ENCODE assay signal across 23 cellular contexts in genomic region chr12:52788876-52789636, GRCh38. TPM values are rescaled to one million over a fixed set of nuclear protein-coding genes. Genes with fewer than 3 reads are reported as not detected.
"Had no signal": no experiment of that assay in that cellular context is flagged by ENCODE, and none has a peak within 500 bp of the region (broad histone marks: within the 10 kb centered on the region; RNA-seq: fewer than 3 reads in every experiment).

No MANE protein-coding gene starts in this region.

- H3K27me3 ChIP-seq: neural progenitor cell had no signal

- H3K36me3 ChIP-seq: neural progenitor cell, sigmoid colon, stomach, thoracic aorta, transverse colon had no signal

- H2AFZ ChIP-seq: neural progenitor cell had no signal

- H3K36me3 Mint-ChIP-seq: neural progenitor cell had no signal

- H3K9me3 ChIP-seq: psoas muscle, sigmoid colon, stomach, thoracic aorta, transverse colon had no signal

- H3K4me3 Mint-ChIP-seq: neural progenitor cell had no signal

- H3K4me3 ChIP-seq: lung, neural progenitor cell, psoas muscle, thoracic aorta, transverse colon had no signal

- DNase-seq: cortex of kidney; effector CD8-positive, alpha-beta T cell; foreskin melanocyte; head of caudate nucleus; hippocampal formation; left colon; left ventricle myocardium superior; mesenchymal stem cell; midbrain; occipital lobe; psoas muscle; sigmoid colon; stimulated activated CD4-positive, alpha-beta T cell treated with anti-CD3 and anti-CD28 coated beads, Interleukin-12 subunit alpha, Interleukin-12 subunit beta, amount 100 ng/mL, for 4 hours; stimulated activated naive CD4-positive, alpha-beta T cell; stomach; transverse colon had no signal

- H3K27ac Mint-ChIP-seq: neural progenitor cell had no signal

- ATAC-seq: left ventricle myocardium superior, psoas muscle had no signal

- H3K4me1 Mint-ChIP-seq: neural progenitor cell had no signal

- H3K4me1 ChIP-seq: neural progenitor cell, parathyroid adenoma, psoas muscle had no signal

- H3K79me2 ChIP-seq: parathyroid adenoma had no signal

- H3K27ac ChIP-seq: dorsolateral prefrontal cortex, neural progenitor cell, parathyroid adenoma, psoas muscle, sigmoid colon, stomach, thoracic aorta, transverse colon had no signal

- H3K4me2 ChIP-seq: neural progenitor cell had no signal

- H3K9me3 Mint-ChIP-seq: neural progenitor cell had no signal

RNA-seq across cellular contexts. Expression of gene KRT3, which starts 6.9 kb away (rescaled TPM):
- total RNA-seq: kidney epithelial cell, left colon, left ventricle myocardium superior, lung, occipital lobe, psoas muscle, sigmoid colon, stomach, thoracic aorta, transverse colon, ureter had no signal
- polyA plus RNA-seq: lung, psoas muscle, sigmoid colon had no signal

RNA-seq across cellular contexts. Expression of gene KRT76, which starts 11.9 kb away (rescaled TPM):
- total RNA-seq: dorsolateral prefrontal cortex, kidney epithelial cell, left colon, left ventricle myocardium superior, lung, occipital lobe, psoas muscle, sigmoid colon, stomach, thoracic aorta, transverse colon, ureter had no signal
- polyA plus RNA-seq: lung, psoas muscle, sigmoid colon, stomach had no signal

RNA-seq across cellular contexts. Expression of gene KRT4, which starts 24.9 kb away (rescaled TPM):
- total RNA-seq: dorsolateral prefrontal cortex, kidney epithelial cell, left colon, left ventricle myocardium superior, sigmoid colon, thoracic aorta, transverse colon had no signal

RNA-seq across cellular contexts. Expression of gene KRT79, which starts 45.1 kb away (rescaled TPM):
- total RNA-seq: dorsolateral prefrontal cortex, kidney epithelial cell, left colon, left ventricle myocardium superior, occipital lobe, psoas muscle, sigmoid colon, stomach, thoracic aorta, transverse colon, ureter had no signal

RNA-seq across cellular contexts. Expression of gene KRT78, which starts 59.7 kb away (rescaled TPM):
- total RNA-seq: kidney epithelial cell, left colon, left ventricle myocardium superior, lung, psoas muscle, sigmoid colon, thoracic aorta, transverse colon, ureter had no signal
